ENCODE assay signal across 9 cellular contexts in genomic region chr18:51997129-51997528, GRCh38.
"Had no signal": no experiment of that assay in that cellular context is flagged by ENCODE, and none has a peak within 500 bp of the region (broad histone marks: within the 10 kb centered on the region; RNA-seq: fewer than 3 reads in every experiment).

No MANE protein-coding gene starts in this region.

- H3K27ac ChIP-seq: HL-60 had no signal

- H3K27me3 Mint-ChIP-seq: IgD-negative memory B cell had no signal

- ATAC-seq: HCT116, HepG2 had no signal

- H3K9me3 ChIP-seq: HAP-1 had no signal

- H3K36me3 ChIP-seq: HAP-1 had no signal

- DNase-seq: GOT3, H7, HFFc6, KBM-7 had no signal

- H3K36me3 Mint-ChIP-seq: IgD-negative memory B cell had no signal

- H3K4me3 ChIP-seq: HAP-1 had no signal

- H3K4me1 ChIP-seq: HAP-1 had no signal

- H3K27ac Mint-ChIP-seq: HFFc6, IgD-negative memory B cell had no signal

- H3K4me3 Mint-ChIP-seq: HFFc6, IgD-negative memory B cell had no signal
